In the genomic region with DNA sequence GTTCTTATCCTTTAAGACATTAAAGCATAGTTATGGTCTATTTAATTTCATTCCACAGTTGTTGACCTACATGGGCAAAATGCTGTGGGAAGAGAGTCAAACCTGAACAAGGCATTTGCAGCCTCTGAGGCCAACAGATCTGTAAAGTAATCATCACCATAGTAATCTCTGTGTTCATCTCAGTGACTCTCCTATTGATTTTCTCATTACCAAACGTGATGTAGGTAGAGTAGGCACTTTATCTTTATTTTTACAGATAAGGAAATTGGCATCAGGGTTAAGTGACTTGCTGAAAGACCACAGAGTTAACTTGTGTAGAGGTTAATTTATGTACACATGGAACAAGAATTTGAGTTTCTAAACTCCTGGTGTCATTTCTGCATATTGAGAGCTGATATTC, we compare ENCODE assay signal across 25 cellular contexts.
A peak's percentile ranks its signal among the peaks of the same experiment; 100 is the strongest.
DNase-seq lines count a peak whose midpoint lies in the region; ATAC-seq, FAIRE-seq and TF ChIP-seq lines count a peak whose summit lies in the region.
"Had no signal": no experiment of that assay in that cellular context is flagged by ENCODE, and none has a peak within 500 bp of the region (broad histone marks: within the 10 kb centered on the region; RNA-seq: fewer than 3 reads in every experiment).

No MANE protein-coding gene starts in this region.

- H3K27ac ChIP-seq in right lobe of liver, result no peak overlapping the region
- H3K27ac ChIP-seq in HepG2 (ENCODE audit: extremely low read length, insufficient read depth, low read length), result no peak overlapping the region
- H3K27ac ChIP-seq in colonic mucosa, result peak overlapping the region; percentile 9
- H3K27ac ChIP-seq in pancreas, result peak overlapping the region in 2 of 4 donors; percentile 9 to 10
- H3K27ac ChIP-seq: 22Rv1, C4-2B, KMS-11 had no signal

- in situ Hi-C loops in HepG2 (cut with HindIII; ENCODE audit: extremely low pct_ligation_motif_present, low pct_unique_long_range_greater_than_20kb), result no loop called here

- H3K36me3 ChIP-seq in right lobe of liver (no peaks in the 10 kb centered on the region), HepG2 (replicated peaks in 1 of 2; ENCODE audit: control insufficient read depth in 1 of 2, insufficient read depth in 2 of 2, low read length in 2 of 2) (no peaks in the 10 kb centered on the region; a peak in 1 of 5 replicates), colonic mucosa (no peaks in the 10 kb centered on the region), pancreas (no peaks in the 10 kb centered on the region)

- H4K20me1 ChIP-seq in HepG2 (ENCODE audit: insufficient read depth, low read length), result no peaks in the 10 kb centered on the region

- BruUV-seq in HepG2 (replicated peaks; lab: Mats Ljungman, UMichigan), result no TSS peak

- TF ChIP-seq EP300 in HepG2 (IDR thresholded peaks at IDR 0.05; ENCODE audit: low read depth in 2 of 2, low read length in 2 of 2), result no peak
- TF ChIP-seq EP300 in HepG2 (CRISPR knock-in tag; IDR thresholded peaks at IDR 0.05; ENCODE audit: borderline replicate concordance), result no peak

- H2AFZ ChIP-seq in HepG2 (ENCODE audit: low read length), result no peak overlapping the region

- H3K4me2 ChIP-seq in HepG2 (ENCODE audit: low read depth, low read length), result no peak overlapping the region
- H3K4me2 ChIP-seq: KMS-11 had no signal

- DNase-seq in right lobe of liver (no peak), HepG2 (ENCODE audit: low spot score) (no peak), colonic mucosa (no peak), pancreas (no peak), epidermal melanocyte (ENCODE audit: insufficient read length, low spot score) (no peak), cardiac septum (ENCODE audit: low spot score) (no peak)
- DNase-seq in stimulated activated naive CD4-positive, alpha-beta T cell (lab: John Stamatoyannopoulos, UW), result no peak
- DNase-seq: Caco-2; CD8-positive, alpha-beta T cell; DMS 273 treated with DMSO at 0.1 percent for 48 hours; DND-41; MM.1S; NCI-H1417; NCI-H187; NCI-H446; NCI-H524 treated with DMSO at 0.1 percent for 48 hours; NCI-H774 had no signal

- peaks cover 0 to 13% (median 0%) of the 10 kb centered on the region in 4 donors for H3K4me1 ChIP-seq in right lobe of liver
- no peaks in the 10 kb centered on the region for H3K4me1 ChIP-seq in HepG2 (ENCODE audit: insufficient read depth, low read length)
- no peaks in the 10 kb centered on the region for H3K4me1 ChIP-seq in colonic mucosa
- peaks cover 0 to 11% (median 0%) of the 10 kb centered on the region in 3 donors for H3K4me1 ChIP-seq in pancreas
- H3K4me1 ChIP-seq: Caco-2 had no signal

- H3K4me3 ChIP-seq in right lobe of liver (no peak overlapping the region), HepG2 (replicated peaks in 1 of 3; ENCODE audit: insufficient read depth in 1 of 3, low read depth in 2 of 3, low read length in 3 of 3) (no peak overlapping the region), colonic mucosa (no peak overlapping the region), pancreas (no peak overlapping the region)

- CTCF ChIA-PET in HepG2 (lab: Yijun Ruan, JAX; ENCODE audit: low intra/inter-chr PET ratio, low total read pairs), result no interaction called here

- H3K9me3 ChIP-seq in right lobe of liver (no peaks in the 10 kb centered on the region), HepG2 (ENCODE audit: low read length) (no peaks in the 10 kb centered on the region), colonic mucosa (no peaks in the 10 kb centered on the region), pancreas (no peaks in the 10 kb centered on the region)
- H3K9me3 ChIP-seq: Caco-2 had no signal

- intact Hi-C loops in right lobe of liver (cut with DNase I), result no loop called here
- intact Hi-C loops in HepG2 (cut with micrococcal nuclease; ENCODE audit: unreplicated experiment), result no loop called here
- intact Hi-C loops in colonic mucosa (cut with DNase I), result no loop called here
- intact Hi-C loops in pancreas (cut with DNase I), result no loop called here
- intact Hi-C loops in cardiac septum (cut with DNase I), result no loop called here

- no peaks in the 10 kb centered on the region for H3K27me3 ChIP-seq in right lobe of liver
- H3K27me3 ChIP-seq in HepG2 (ENCODE audit: control insufficient read depth in 1 of 2, insufficient read depth in 2 of 2, low read length in 2 of 2), result no peaks in the 10 kb centered on the region
- H3K27me3 ChIP-seq in colonic mucosa, result no peaks in the 10 kb centered on the region
- no peaks in the 10 kb centered on the region for H3K27me3 ChIP-seq in pancreas

- no peak for FAIRE-seq in HepG2 (lab: Jason Lieb, UNC)
- FAIRE-seq in pancreas (lab: Jason Lieb, UNC), result no peak
- FAIRE-seq: GM18507, H54, RCC 7860 had no signal

- H3K79me2 ChIP-seq in HepG2 (ENCODE audit: insufficient read depth, low read length), result no peaks in the 10 kb centered on the region

- TF ChIP-seq CTCF in right lobe of liver (IDR thresholded peaks at IDR 0.05) (no peak), HepG2 (CRISPR knock-in tag; IDR thresholded peaks at IDR 0.05) (no peak), colonic mucosa (IDR thresholded peaks at IDR 0.05) (no peak), pancreas (IDR thresholded peaks at IDR 0.05) (no peak)

- POLR2A ChIA-PET in HepG2 (lab: Yijun Ruan, JAX), result no interaction called here

- ATAC-seq in right lobe of liver (peak in 3 of 4 donors; percentile 54 to 79 (median 61)), HepG2 (no peak), pancreas (peak; percentile 35 to 63 (median 45)), HG03520 (IDR thresholded peaks at IDR 0.05; ENCODE audit: unreplicated experiment) (no peak)
- ATAC-seq: CD8-positive, alpha-beta T cell; SK-N-SH treated with all-trans-retinoic acid at 6 μM for 48 hours had no signal

- 17% methylated on average over 1 of the region's 1 CpG for WGBS in right lobe of liver (ENCODE audit: insufficient coverage, low coverage, low lambda C conversion rate, missing lambda C conversion rate)
- WGBS in HepG2 (ENCODE audit: low lambda C conversion rate), result 56% methylated on average over 1 of the region's 1 CpG
- 12 to 21% methylated on average over 1 of the region's 1 CpG for WGBS in pancreas, 2 donors

- TF ChIP-seq POLR2A in right lobe of liver (IDR thresholded peaks at IDR 0.05) (no peak), HepG2 (IDR thresholded peaks at IDR 0.05; ENCODE audit: insufficient read depth in 1 of 2, low read depth in 2 of 2, low read length in 2 of 2) (no peak)

- TF ChIP-seq RAD21 in HepG2 (CRISPR knock-in tag; IDR thresholded peaks at IDR 0.05), result no peak

- H3K9ac ChIP-seq in HepG2 (ENCODE audit: insufficient read depth, low read depth, low read length) (no peak overlapping the region), colonic mucosa (ENCODE audit: low read depth in 2 of 2, low read length in 2 of 2) (no peak overlapping the region)
- H3K9ac ChIP-seq: KMS-11 had no signal

TF ChIP-seq in HepG2, 621 proteins besides CTCF, POLR2A, EP300 and RAD21 (continues in another document):
- TF ChIP-seq, protein P1, sequence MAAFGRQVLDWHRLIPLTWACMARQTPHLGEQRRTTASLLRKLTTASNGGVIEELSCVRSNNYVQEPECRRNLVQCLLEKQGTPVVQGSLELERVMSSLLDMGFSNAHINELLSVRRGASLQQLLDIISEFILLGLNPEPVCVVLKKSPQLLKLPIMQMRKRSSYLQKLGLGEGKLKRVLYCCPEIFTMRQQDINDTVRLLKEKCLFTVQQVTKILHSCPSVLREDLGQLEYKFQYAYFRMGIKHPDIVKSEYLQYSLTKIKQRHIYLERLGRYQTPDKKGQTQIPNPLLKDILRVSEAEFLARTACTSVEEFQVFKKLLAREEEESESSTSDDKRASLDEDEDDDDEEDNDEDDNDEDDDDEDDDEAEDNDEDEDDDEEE (CRISPR knock-in tag; IDR thresholded peaks at IDR 0.05), result no peak
- TF ChIP-seq, protein P2, sequence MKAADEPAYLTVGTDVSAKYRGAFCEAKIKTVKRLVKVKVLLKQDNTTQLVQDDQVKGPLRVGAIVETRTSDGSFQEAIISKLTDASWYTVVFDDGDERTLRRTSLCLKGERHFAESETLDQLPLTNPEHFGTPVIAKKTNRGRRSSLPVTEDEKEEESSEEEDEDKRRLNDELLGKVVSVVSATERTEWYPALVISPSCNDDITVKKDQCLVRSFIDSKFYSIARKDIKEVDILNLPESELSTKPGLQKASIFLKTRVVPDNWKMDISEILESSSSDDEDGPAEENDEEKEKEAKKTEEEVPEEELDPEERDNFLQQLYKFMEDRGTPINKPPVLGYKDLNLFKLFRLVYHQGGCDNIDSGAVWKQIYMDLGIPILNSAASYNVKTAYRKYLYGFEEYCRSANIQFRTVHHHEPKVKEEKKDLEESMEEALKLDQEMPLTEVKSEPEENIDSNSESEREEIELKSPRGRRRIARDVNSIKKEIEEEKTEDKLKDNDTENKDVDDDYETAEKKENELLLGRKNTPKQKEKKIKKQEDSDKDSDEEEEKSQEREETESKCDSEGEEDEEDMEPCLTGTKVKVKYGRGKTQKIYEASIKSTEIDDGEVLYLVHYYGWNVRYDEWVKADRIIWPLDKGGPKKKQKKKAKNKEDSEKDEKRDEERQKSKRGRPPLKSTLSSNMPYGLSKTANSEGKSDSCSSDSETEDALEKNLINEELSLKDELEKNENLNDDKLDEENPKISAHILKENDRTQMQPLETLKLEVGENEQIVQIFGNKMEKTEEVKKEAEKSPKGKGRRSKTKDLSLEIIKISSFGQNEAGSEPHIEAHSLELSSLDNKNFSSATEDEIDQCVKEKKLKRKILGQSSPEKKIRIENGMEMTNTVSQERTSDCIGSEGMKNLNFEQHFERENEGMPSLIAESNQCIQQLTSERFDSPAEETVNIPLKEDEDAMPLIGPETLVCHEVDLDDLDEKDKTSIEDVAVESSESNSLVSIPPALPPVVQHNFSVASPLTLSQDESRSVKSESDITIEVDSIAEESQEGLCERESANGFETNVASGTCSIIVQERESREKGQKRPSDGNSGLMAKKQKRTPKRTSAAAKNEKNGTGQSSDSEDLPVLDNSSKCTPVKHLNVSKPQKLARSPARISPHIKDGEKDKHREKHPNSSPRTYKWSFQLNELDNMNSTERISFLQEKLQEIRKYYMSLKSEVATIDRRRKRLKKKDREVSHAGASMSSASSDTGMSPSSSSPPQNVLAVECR (CRISPR knock-in tag; IDR thresholded peaks at IDR 0.05; ENCODE audit: borderline replicate concordance), result no peak
- TF ChIP-seq, protein P3, sequence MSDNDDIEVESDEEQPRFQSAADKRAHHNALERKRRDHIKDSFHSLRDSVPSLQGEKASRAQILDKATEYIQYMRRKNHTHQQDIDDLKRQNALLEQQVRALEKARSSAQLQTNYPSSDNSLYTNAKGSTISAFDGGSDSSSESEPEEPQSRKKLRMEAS (IDR thresholded peaks at IDR 0.05), result no peak
- no peak for TF ChIP-seq JDP2 (CRISPR knock-in tag; IDR thresholded peaks at IDR 0.05; ENCODE audit: borderline replicate concordance)

Comparison
In these comparisons a context has a peak if more than half of its experiments do, and no peak if none do; other contexts are left out.
1. ATAC-seq: peak in right lobe of liver (3 of 4) and pancreas (4 of 4); none in HepG2 (single experiment) and HG03520 (single experiment).